In genomic region chr15:39472661-39473657, GRCh38 we compare ENCODE assay signal across 9 cellular contexts.
DNase-seq lines count a peak whose midpoint lies in the region; ATAC-seq, FAIRE-seq and TF ChIP-seq lines count a peak whose summit lies in the region.
"Had no signal": no experiment of that assay in that cellular context is flagged by ENCODE, and none has a peak within 500 bp of the region (broad histone marks: within the 10 kb centered on the region; RNA-seq: fewer than 3 reads in every experiment).

No MANE protein-coding gene starts in this region.

- TF ChIP-seq EP300 in HepG2 (IDR thresholded peaks at IDR 0.05; ENCODE audit: low read depth in 2 of 2, low read length in 2 of 2) (no peak), HepG2 (CRISPR knock-in tag; IDR thresholded peaks at IDR 0.05; ENCODE audit: borderline replicate concordance) (no peak)

- no peaks in the 10 kb centered on the region for H3K79me2 ChIP-seq in HepG2 (ENCODE audit: insufficient read depth, low read length)

- H2AFZ ChIP-seq in HepG2 (ENCODE audit: low read length) = no peak overlapping the region
- H2AFZ ChIP-seq: PC-9 had no signal

- H3K27me3 ChIP-seq in colonic mucosa = no peaks in the 10 kb centered on the region
- H3K27me3 ChIP-seq in HepG2 (ENCODE audit: control insufficient read depth in 1 of 2, insufficient read depth in 2 of 2, low read length in 2 of 2) = peaks cover 0 to 4% of the 10 kb centered on the region in 2 experiments; a peak in 2 of 5 replicates
- no peaks in the 10 kb centered on the region for H3K27me3 ChIP-seq in stomach smooth muscle (ENCODE audit: control insufficient read depth in 1 of 2, insufficient read depth in 2 of 2, low read length in 2 of 2)

- H3K4me3 ChIP-seq in colonic mucosa (no peak overlapping the region), HepG2 (replicated peaks in 1 of 3; ENCODE audit: insufficient read depth in 1 of 3, low read depth in 2 of 3, low read length in 3 of 3) (no peak overlapping the region), stomach smooth muscle (ENCODE audit: low read length in 2 of 2) (peak overlapping the region; percentile 15 to 44)
- H3K4me3 ChIP-seq: PC-9 had no signal

- no peak for TF ChIP-seq RAD21 in HepG2 (CRISPR knock-in tag; IDR thresholded peaks at IDR 0.05)

- H3K9ac ChIP-seq in colonic mucosa (ENCODE audit: low read depth in 2 of 2, low read length in 2 of 2) (no peak overlapping the region), HepG2 (ENCODE audit: insufficient read depth, low read depth, low read length) (no peak overlapping the region), stomach smooth muscle (ENCODE audit: low read length in 2 of 2) (peak overlapping the region; percentile 71 to 73)

- H4K20me1 ChIP-seq in HepG2 (ENCODE audit: insufficient read depth, low read length) = no peaks in the 10 kb centered on the region

- POLR2A ChIA-PET in HepG2 (lab: Yijun Ruan, JAX) = no interaction called here

- peak; percentile 59 for DNase-seq in GOT3 (lab: John Stamatoyannopoulos, UW)
- peak; percentile 62 for DNase-seq in colonic mucosa
- DNase-seq in HepG2 (ENCODE audit: low spot score) = no peak
- no peak for DNase-seq in HT-29 (ENCODE audit: low spot score)
- no peak for DNase-seq in NCI-H1930 (lab: John Stamatoyannopoulos, UW)
- no peak for DNase-seq in effector CD8-positive, alpha-beta T cell (lab: John Stamatoyannopoulos, UW)
- DNase-seq: PC-9 had no signal

- intact Hi-C loops in colonic mucosa (cut with DNase I) (no loop called here), HepG2 (cut with micrococcal nuclease; ENCODE audit: unreplicated experiment) (no loop called here)

- no peak for TF ChIP-seq CTCF in colonic mucosa (IDR thresholded peaks at IDR 0.05)
- no peak for TF ChIP-seq CTCF in HepG2 (CRISPR knock-in tag; IDR thresholded peaks at IDR 0.05)

- ATAC-seq in HepG2 (no peak), HG03439 (IDR thresholded peaks at IDR 0.05; ENCODE audit: unreplicated experiment) (no peak)

- H3K9me3 ChIP-seq in colonic mucosa (no peaks in the 10 kb centered on the region), HepG2 (ENCODE audit: low read length) (no peaks in the 10 kb centered on the region), stomach smooth muscle (ENCODE audit: control insufficient read depth in 2 of 2, low read length in 2 of 2) (no peaks in the 10 kb centered on the region)

- TF ChIP-seq POLR2A in HepG2 (IDR thresholded peaks at IDR 0.05; ENCODE audit: insufficient read depth in 1 of 2, low read depth in 2 of 2, low read length in 2 of 2) = no peak

- CTCF ChIA-PET in HepG2 (lab: Yijun Ruan, JAX; ENCODE audit: low intra/inter-chr PET ratio, low total read pairs) = no interaction called here

- WGBS in HepG2 (ENCODE audit: low lambda C conversion rate) = 63% methylated on average over 11 of the region's 15 CpGs

- H3K27ac ChIP-seq in colonic mucosa (peak overlapping the region; percentile 63), HepG2 (ENCODE audit: extremely low read length, insufficient read depth, low read length) (no peak overlapping the region), stomach smooth muscle (ENCODE audit: low read length) (peak overlapping the region; percentile 98)
- H3K27ac ChIP-seq: PC-9 had no signal

- H3K4me1 ChIP-seq in colonic mucosa (no peaks in the 10 kb centered on the region), HepG2 (ENCODE audit: insufficient read depth, low read length) (no peaks in the 10 kb centered on the region), stomach smooth muscle (ENCODE audit: control insufficient read depth, insufficient read depth, low read length) (peaks cover 26% of the 10 kb centered on the region)

- no peak for FAIRE-seq in HepG2 (lab: Jason Lieb, UNC)

- no peaks in the 10 kb centered on the region for H3K36me3 ChIP-seq in colonic mucosa
- no peaks in the 10 kb centered on the region for H3K36me3 ChIP-seq in HepG2 (replicated peaks in 1 of 2; ENCODE audit: control insufficient read depth in 1 of 2, insufficient read depth in 2 of 2, low read length in 2 of 2)
- no peaks in the 10 kb centered on the region for H3K36me3 ChIP-seq in stomach smooth muscle (ENCODE audit: control insufficient read depth in 2 of 2, insufficient read depth in 2 of 2, low read length in 2 of 2)

- BruUV-seq in HepG2 (replicated peaks; lab: Mats Ljungman, UMichigan) = no TSS peak

- in situ Hi-C loops in HepG2 (cut with HindIII; ENCODE audit: extremely low pct_ligation_motif_present, low pct_unique_long_range_greater_than_20kb) = no loop called here

- no peak overlapping the region for H3K4me2 ChIP-seq in HepG2 (ENCODE audit: low read depth, low read length)
- H3K4me2 ChIP-seq: PC-9 had no signal

TF ChIP-seq in HepG2, 621 proteins besides CTCF, POLR2A, EP300 and RAD21:
- TF ChIP-seq ZNF513 (CRISPR knock-in tag; conservative IDR thresholded peaks at IDR 0.05) (no peak), CEBPB (IDR thresholded peaks at IDR 0.05; ENCODE audit: borderline replicate concordance, low read depth, low read length) (peak; percentile 50; the same call in 1 of the 2 replicates)

Comparison
In these comparisons a context has a peak if more than half of its experiments do, and no peak if none do; other contexts are left out.
1. DNase-seq: peak in GOT3 (single experiment) and colonic mucosa (single experiment); none in HepG2 (single experiment), HT-29 (single experiment), NCI-H1930 (0 of 2) and effector CD8-positive, alpha-beta T cell (single experiment).
2. H3K4me3 ChIP-seq: peak in stomach smooth muscle (2 of 2); none in colonic mucosa (single experiment) and HepG2 (0 of 3).
3. H3K9ac ChIP-seq: peak in stomach smooth muscle (2 of 2); none in colonic mucosa (0 of 2) and HepG2 (single experiment).